ENCODE assay signal across 13 cellular contexts in the genomic region with DNA sequence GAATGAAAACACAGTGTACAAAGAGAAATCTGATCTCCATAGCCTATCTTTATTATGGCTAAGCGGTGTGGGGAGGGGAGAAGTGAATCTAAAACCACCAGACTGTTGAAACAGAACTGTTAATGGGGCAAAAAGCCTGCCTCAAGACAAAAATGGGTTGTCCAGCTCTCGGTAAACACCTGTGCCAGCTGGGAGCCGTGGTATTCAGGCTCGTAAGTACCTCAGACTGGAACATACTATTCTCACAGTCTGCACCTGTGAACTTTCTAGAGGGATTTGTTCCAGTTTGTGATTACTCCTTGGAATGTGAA. TPM values are rescaled to one million over a fixed set of nuclear protein-coding genes. Genes with fewer than 3 reads are reported as not detected.
DNase-seq lines count a peak whose midpoint lies in the region; ATAC-seq and TF ChIP-seq lines count a peak whose summit lies in the region.
"Had no signal": no experiment of that assay in that cellular context is flagged by ENCODE, and none has a peak within 500 bp of the region (broad histone marks: within the 10 kb centered on the region; RNA-seq: fewer than 3 reads in every experiment).

No MANE protein-coding gene starts in this region.

- intact Hi-C loops in Caco-2 (cut with micrococcal nuclease; ENCODE audit: unreplicated experiment), result no loop called here

- H3K27ac ChIP-seq in angular gyrus (ENCODE audit: low read depth, low read length), result peak overlapping the region; percentile 90

- POLR2A ChIA-PET in Caco-2 (lab: Charles Lee), result no interaction called here

- H3K27me3 ChIP-seq in Caco-2 (replicated peaks; ENCODE audit: control insufficient read depth, insufficient read depth, low read length) (no peaks in the 10 kb centered on the region), BE2C (no peaks in the 10 kb centered on the region)

- H3K36me3 ChIP-seq in Caco-2 (ENCODE audit: control insufficient read depth, insufficient read depth, low read length) (no peaks in the 10 kb centered on the region), BE2C (no peaks in the 10 kb centered on the region)

- TF ChIP-seq CTCF in nephron (IDR thresholded peaks at IDR 0.05; ENCODE audit: unreplicated experiment in 3 of 3), result no peak
- TF ChIP-seq CTCF in Caco-2 (IDR thresholded peaks at IDR 0.05; ENCODE audit: insufficient read depth in 1 of 2, low read depth in 1 of 2, low read length in 1 of 2, severe bottlenecking in 1 of 2, unreplicated experiment in 1 of 2), result no peak
- TF ChIP-seq CTCF in BE2C (IDR thresholded peaks at IDR 0.05; ENCODE audit: low read depth, low read length), result no peak

- CTCF ChIA-PET in Caco-2 (lab: Charles Lee), result interaction anchor here (0.7 kb wide), 1 partner anchor 191 kb away, joined by 5 read pairs; no protein-coding TSS in a partner anchor

- DNase-seq in DMS153 treated with DMSO at 0.1 percent for 48 hours (lab: John Stamatoyannopoulos, UW; ENCODE audit: unreplicated experiment), result peak; percentile 66
- peak; percentile 75 for DNase-seq in NCI-H2029 treated with DMSO at 0.1 percent for 48 hours (lab: John Stamatoyannopoulos, UW)
- no peak for DNase-seq in GM03348 (ENCODE audit: low spot score)
- no peak for DNase-seq in Caco-2
- no peak for DNase-seq in BE2C
- DNase-seq: activated CD4-positive, alpha-beta T cell treated with anti-CD3 and anti-CD28 coated beads, Interleukin-2, amount 50 U/mL, for 4 hours; activated gamma-delta T cell; central memory CD4-positive, alpha-beta T cell; NCI-H524 had no signal

- H3K36me3 Mint-ChIP-seq in nephron (ENCODE audit: low read depth) (no peaks in the 10 kb centered on the region), Caco-2 (ENCODE audit: insufficient read depth, unreplicated experiment) (no peaks in the 10 kb centered on the region)

- H3K4me1 Mint-ChIP-seq in nephron (peaks cover 24% of the 10 kb centered on the region), Caco-2 (ENCODE audit: low read depth, unreplicated experiment) (peaks cover 30% of the 10 kb centered on the region)

- H3K4me1 ChIP-seq in Caco-2, result peaks cover 34% of the 10 kb centered on the region
- H3K4me1 ChIP-seq in BE2C, result peaks cover 9% of the 10 kb centered on the region

- H3K27me3 Mint-ChIP-seq in nephron (ENCODE audit: low read depth), result no peaks in the 10 kb centered on the region
- no peaks in the 10 kb centered on the region for H3K27me3 Mint-ChIP-seq in Caco-2 (ENCODE audit: insufficient read depth, unreplicated experiment)
- H3K27me3 Mint-ChIP-seq: stimulated activated naive CD8-positive, alpha-beta T cell treated with anti-CD3 and anti-CD28 coated beads, Interleukin-15, Interleukin-2, amounts not matched to agents 100 ng/mL and 50 ng/mL, for 24 hours had no signal

- BruUV-seq in Caco-2 (replicated peaks; lab: Mats Ljungman, UMichigan), result no TSS peak

- no peak for ATAC-seq in GM21786 (IDR thresholded peaks at IDR 0.05; ENCODE audit: unreplicated experiment)

- no peaks in the 10 kb centered on the region for H3K9me3 ChIP-seq in Caco-2
- no peaks in the 10 kb centered on the region for H3K9me3 ChIP-seq in BE2C

- H3K9me3 Mint-ChIP-seq in nephron, result no peaks in the 10 kb centered on the region
- no peaks in the 10 kb centered on the region for H3K9me3 Mint-ChIP-seq in Caco-2 (ENCODE audit: unreplicated experiment)
- H3K9me3 Mint-ChIP-seq: stimulated activated naive CD8-positive, alpha-beta T cell treated with anti-CD3 and anti-CD28 coated beads, Interleukin-15, Interleukin-2, amounts not matched to agents 100 ng/mL and 50 ng/mL, for 24 hours had no signal

- no peak overlapping the region for H3K4me3 ChIP-seq in Caco-2 (ENCODE audit: low read depth, low read length)
- no peak overlapping the region for H3K4me3 ChIP-seq in BE2C (ENCODE audit: low read depth, low read length)

- H3K27ac Mint-ChIP-seq in nephron (peak overlapping the region; percentile 58 to 83 (median 69)), Caco-2 (ENCODE audit: unreplicated experiment) (no peak overlapping the region)
- H3K27ac Mint-ChIP-seq: stimulated activated naive CD8-positive, alpha-beta T cell treated with anti-CD3 and anti-CD28 coated beads, Interleukin-15, Interleukin-2, amounts not matched to agents 100 ng/mL and 50 ng/mL, for 24 hours had no signal

- no peak overlapping the region for H3K4me3 Mint-ChIP-seq in nephron
- no peak overlapping the region for H3K4me3 Mint-ChIP-seq in Caco-2 (ENCODE audit: unreplicated experiment)
- H3K4me3 Mint-ChIP-seq: stimulated activated naive CD8-positive, alpha-beta T cell treated with anti-CD3 and anti-CD28 coated beads, Interleukin-15, Interleukin-2, amounts not matched to agents 100 ng/mL and 50 ng/mL, for 24 hours had no signal

RNA-seq across cellular contexts. Expression of a gene that starts 42.7 kb away (rescaled TPM):
- total RNA-seq in Caco-2 (2022), result 479 and 508 TPM in 2 replicates
- polyA plus RNA-seq in BE2C (2012; ENCODE audit: insufficient read depth, insufficient read length, low read depth), result 285 TPM

Comparison
In these comparisons a context has a peak if more than half of its experiments do, and no peak if none do; other contexts are left out.
1. DNase-seq: peak in DMS153 treated with DMSO at 0.1 percent for 48 hours (single experiment) and NCI-H2029 treated with DMSO at 0.1 percent for 48 hours (single experiment); none in GM03348 (single experiment), Caco-2 (0 of 2) and BE2C (single experiment).